10 cellular contexts compared by ENCODE assay signal in genomic region chr1:202214089-202214843, GRCh38. TPM values are rescaled to one million over a fixed set of nuclear protein-coding genes. Genes with fewer than 3 reads are reported as not detected.
A peak's percentile ranks its signal among the peaks of the same experiment; 100 is the strongest.
DNase-seq lines count a peak whose midpoint lies in the region; ATAC-seq and TF ChIP-seq lines count a peak whose summit lies in the region.
"Had no signal": no experiment of that assay in that cellular context is flagged by ENCODE, and none has a peak within 500 bp of the region (broad histone marks: within the 10 kb centered on the region; RNA-seq: fewer than 3 reads in every experiment).

No MANE protein-coding gene starts in this region.

- H3K4me1 Mint-ChIP-seq in activated T-cell treated with anti-CD3 and anti-CD28 coated beads, Interleukin-2, amount 50 U/mL, for 4 hours (ENCODE audit: low read depth) = peaks cover 9% of the 10 kb centered on the region

- no peak overlapping the region for H4K8ac ChIP-seq in mesendoderm (ENCODE audit: low read depth, low read length)

- peak overlapping the region; percentile 48 for H3K9ac ChIP-seq in mesendoderm (ENCODE audit: low read length)

- no peaks in the 10 kb centered on the region for H3K79me2 ChIP-seq in mesendoderm (ENCODE audit: control insufficient read depth, insufficient read depth, low read length)

- ATAC-seq in activated T-cell treated with anti-CD3 and anti-CD28 coated beads, Interleukin-2, amount 50 U/mL, for 4 hours = no peak
- ATAC-seq in upper lobe of left lung (ENCODE audit: low FRiP score in 2 of 2) = no peak
- no peak for ATAC-seq in HG02588 (IDR thresholded peaks at IDR 0.05; ENCODE audit: unreplicated experiment)

- TF ChIP-seq POLR2A in upper lobe of left lung (IDR thresholded peaks at IDR 0.05) = no peak

- H3K4me3 ChIP-seq in coronary artery = peak overlapping the region; percentile 73
- H3K4me3 ChIP-seq in mesendoderm (ENCODE audit: low read length) = peak overlapping the region; percentile 2
- peak overlapping the region in 3 of 4 donors; percentile 36 to 47 (median 44) for H3K4me3 ChIP-seq in upper lobe of left lung
- no peak overlapping the region for H3K4me3 ChIP-seq in effector memory CD4-positive, alpha-beta T cell (ENCODE audit: insufficient read depth, low read depth, low read length, poor library complexity, severe bottlenecking)
- H3K4me3 ChIP-seq: lung, SK-N-MC had no signal

- peak overlapping the region; percentile 17 for H3K18ac ChIP-seq in mesendoderm (ENCODE audit: low read length)

- no peaks in the 10 kb centered on the region for H3K36me3 Mint-ChIP-seq in activated T-cell treated with anti-CD3 and anti-CD28 coated beads, Interleukin-2, amount 50 U/mL, for 4 hours (ENCODE audit: insufficient read depth)

- H3K27ac ChIP-seq in coronary artery (peak overlapping the region; percentile 65 to 93), mesendoderm (ENCODE audit: low read depth, low read length) (no peak overlapping the region), upper lobe of left lung (no peak overlapping the region)
- H3K27ac ChIP-seq in effector memory CD4-positive, alpha-beta T cell (ENCODE audit: insufficient read depth, low read length, poor library complexity, severe bottlenecking) = no peak overlapping the region
- H3K27ac ChIP-seq: SK-N-MC had no signal

- no peak overlapping the region for H2AK5ac ChIP-seq in mesendoderm (ENCODE audit: low read length)

- H3K36me3 ChIP-seq in mesendoderm (ENCODE audit: control insufficient read depth, insufficient read depth, low read length) = no peaks in the 10 kb centered on the region
- no peaks in the 10 kb centered on the region for H3K36me3 ChIP-seq in upper lobe of left lung
- no peaks in the 10 kb centered on the region for H3K36me3 ChIP-seq in effector memory CD4-positive, alpha-beta T cell (ENCODE audit: control insufficient read depth, insufficient read depth, low read length)

- H3K4me1 ChIP-seq in mesendoderm (ENCODE audit: control insufficient read depth, low read depth, low read length) (no peaks in the 10 kb centered on the region), upper lobe of left lung (peaks cover 5 to 16% (median 10%) of the 10 kb centered on the region in 4 donors)
- H3K4me1 ChIP-seq in effector memory CD4-positive, alpha-beta T cell (ENCODE audit: control insufficient read depth, insufficient read depth, low read length, poor library complexity, severe bottlenecking) = no peaks in the 10 kb centered on the region

- peak overlapping the region; percentile 38 for H3K4ac ChIP-seq in mesendoderm (ENCODE audit: low read depth, low read length)

- DNase-seq in activated T-cell treated with anti-CD3 and anti-CD28 coated beads, Interleukin-2, amount 50 U/mL, for 4 hours = no peak
- no peak for DNase-seq in activated T-cell treated with anti-CD3 and anti-CD28 coated beads, Interleukin-2, amount 50 U/mL, for 48 hours
- DNase-seq in coronary artery (ENCODE audit: low spot score) (no peak), mesendoderm (no peak), upper lobe of left lung (peak; percentile 23 to 86), dedifferentiated amniotic fluid mesenchymal stem cell (ENCODE audit: extremely low spot score) (no peak)
- DNase-seq in effector memory CD4-positive, alpha-beta T cell = no peak

- H3K56ac ChIP-seq in mesendoderm (ENCODE audit: low read length) = peak overlapping the region; percentile 75

- TF ChIP-seq EP300 in upper lobe of left lung (IDR thresholded peaks at IDR 0.05) = no peak

- H3K27me3 Mint-ChIP-seq in activated T-cell treated with anti-CD3 and anti-CD28 coated beads, Interleukin-2, amount 50 U/mL, for 4 hours (ENCODE audit: low read depth) = peaks cover 52% of the 10 kb centered on the region

- peak overlapping the region; percentile 21 for H3K4me2 ChIP-seq in mesendoderm (ENCODE audit: low read length)

- H3K4me3 Mint-ChIP-seq in activated T-cell treated with anti-CD3 and anti-CD28 coated beads, Interleukin-2, amount 50 U/mL, for 4 hours = peak overlapping the region; percentile 22

- no peak overlapping the region for H2BK120ac ChIP-seq in mesendoderm (ENCODE audit: low read depth, low read length)

- WGBS in mesendoderm (ENCODE audit: extremely low coverage, insufficient coverage, low lambda C conversion rate) = no CpG with 5 or more reads among the region's 56 CpGs
- WGBS in upper lobe of left lung, 2 donors = 7 to 15% methylated on average over 21 to 51 of the region's 56 CpGs

- H2BK15ac ChIP-seq in mesendoderm (replicated peaks; ENCODE audit: low read depth) = no peak overlapping the region

- no peaks in the 10 kb centered on the region for H3K9me3 ChIP-seq in upper lobe of left lung
- H3K9me3 ChIP-seq in effector memory CD4-positive, alpha-beta T cell (ENCODE audit: control insufficient read depth, low read length) = no peaks in the 10 kb centered on the region

- H3K27me3 ChIP-seq in mesendoderm (ENCODE audit: insufficient read depth, low read length, poor library complexity) (no peaks in the 10 kb centered on the region), upper lobe of left lung (peaks cover 0 to 6% (median 3%) of the 10 kb centered on the region in 4 donors)
- peaks cover 8% of the 10 kb centered on the region for H3K27me3 ChIP-seq in effector memory CD4-positive, alpha-beta T cell (replicated peaks; ENCODE audit: control insufficient read depth, insufficient read depth, low read length, poor library complexity, severe bottlenecking)

- H4K5ac ChIP-seq in mesendoderm (ENCODE audit: low read length) = no peak overlapping the region

- H2BK5ac ChIP-seq in mesendoderm (ENCODE audit: low read length) = no peak overlapping the region

- no peaks in the 10 kb centered on the region for H3K79me1 ChIP-seq in mesendoderm (ENCODE audit: low read length)

- no peak overlapping the region for H3K23ac ChIP-seq in mesendoderm (ENCODE audit: low read length)

- H3K9me3 Mint-ChIP-seq in activated T-cell treated with anti-CD3 and anti-CD28 coated beads, Interleukin-2, amount 50 U/mL, for 4 hours = no peaks in the 10 kb centered on the region

- TF ChIP-seq CTCF in coronary artery (IDR thresholded peaks at IDR 0.05) (no peak), upper lobe of left lung (IDR thresholded peaks at IDR 0.05) (no peak)

RNA-seq across cellular contexts. Expression of gene LGR6, which starts 20.7 kb away (rescaled TPM):
- under 1 TPM in 2 of 3 donors, not detected in 1; 0.08 to 0.21 TPM for total RNA-seq in activated T-cell treated with anti-CD3 and anti-CD28 coated beads, Interleukin-2, amount 50 U/mL, for 4 hours
- polyA plus RNA-seq in mesendoderm (2013, experiment 1 of 2) = 0.51 TPM
- polyA plus RNA-seq in mesendoderm (2013, experiment 2 of 2) = 0.57 TPM
- total RNA-seq in upper lobe of left lung = 1 to 10 TPM in 3 of 6 donors, under 1 TPM in 3; 0.46 to 5.2 (median 1.1) TPM

RNA-seq across cellular contexts. Expression of gene PTPN7, which starts 53.9 kb away (rescaled TPM):
- total RNA-seq in activated T-cell treated with anti-CD3 and anti-CD28 coated beads, Interleukin-2, amount 50 U/mL, for 4 hours = 100 to 1,000 TPM; 304 to 352 (median 331) TPM
- 0.65 TPM for polyA plus RNA-seq in mesendoderm (2013, experiment 1 of 2)
- polyA plus RNA-seq in mesendoderm (2013, experiment 2 of 2) = 0.49 TPM
- total RNA-seq in upper lobe of left lung = 1 to 10 TPM; 4.6 to 9.3 (median 7.7) TPM

Comparison
In these comparisons a context has a peak if more than half of its experiments do, and no peak if none do; other contexts are left out.
1. DNase-seq: peak in upper lobe of left lung (2 of 2); none in activated T-cell treated with anti-CD3 and anti-CD28 coated beads, Interleukin-2, amount 50 U/mL, for 4 hours (single experiment), activated T-cell treated with anti-CD3 and anti-CD28 coated beads, Interleukin-2, amount 50 U/mL, for 48 hours (0 of 2), coronary artery (single experiment), mesendoderm (single experiment), dedifferentiated amniotic fluid mesenchymal stem cell (single experiment) and effector memory CD4-positive, alpha-beta T cell (0 of 3).
2. H3K27ac ChIP-seq: peak in coronary artery (2 of 2); none in mesendoderm (single experiment), upper lobe of left lung (0 of 4) and effector memory CD4-positive, alpha-beta T cell (single experiment).
3. RNA of gene PTPN7, which starts 53.9 kb away (total RNA-seq): 304 to 352 TPM in activated T-cell treated with anti-CD3 and anti-CD28 coated beads, Interleukin-2, amount 50 U/mL, for 4 hours; 4.6 to 9.3 TPM in upper lobe of left lung; every median in the first group is over 10 times any median in the second.